In genomic region chr3:141933421-141934300, GRCh38 we compare ENCODE assay signal across 1 cellular context.
TF ChIP-seq lines count a peak whose summit lies in the region.

No MANE protein-coding gene starts in this region.

TF ChIP-seq in GM23338, 12 proteins besides CTCF, POLR2A, EP300 and RAD21 (continued from another document):
- TF ChIP-seq ZNF462 (CRISPR knock-in tag; IDR thresholded peaks at IDR 0.05): no peak
- no peak for TF ChIP-seq JUNB (IDR thresholded peaks at IDR 0.05; ENCODE audit: unreplicated experiment)
- TF ChIP-seq STAT1 (IDR thresholded peaks at IDR 0.05; ENCODE audit: unreplicated experiment): no peak
- no peak for TF ChIP-seq ZNF114 (CRISPR knock-in tag; IDR thresholded peaks at IDR 0.05)
- TF ChIP-seq, protein P1, sequence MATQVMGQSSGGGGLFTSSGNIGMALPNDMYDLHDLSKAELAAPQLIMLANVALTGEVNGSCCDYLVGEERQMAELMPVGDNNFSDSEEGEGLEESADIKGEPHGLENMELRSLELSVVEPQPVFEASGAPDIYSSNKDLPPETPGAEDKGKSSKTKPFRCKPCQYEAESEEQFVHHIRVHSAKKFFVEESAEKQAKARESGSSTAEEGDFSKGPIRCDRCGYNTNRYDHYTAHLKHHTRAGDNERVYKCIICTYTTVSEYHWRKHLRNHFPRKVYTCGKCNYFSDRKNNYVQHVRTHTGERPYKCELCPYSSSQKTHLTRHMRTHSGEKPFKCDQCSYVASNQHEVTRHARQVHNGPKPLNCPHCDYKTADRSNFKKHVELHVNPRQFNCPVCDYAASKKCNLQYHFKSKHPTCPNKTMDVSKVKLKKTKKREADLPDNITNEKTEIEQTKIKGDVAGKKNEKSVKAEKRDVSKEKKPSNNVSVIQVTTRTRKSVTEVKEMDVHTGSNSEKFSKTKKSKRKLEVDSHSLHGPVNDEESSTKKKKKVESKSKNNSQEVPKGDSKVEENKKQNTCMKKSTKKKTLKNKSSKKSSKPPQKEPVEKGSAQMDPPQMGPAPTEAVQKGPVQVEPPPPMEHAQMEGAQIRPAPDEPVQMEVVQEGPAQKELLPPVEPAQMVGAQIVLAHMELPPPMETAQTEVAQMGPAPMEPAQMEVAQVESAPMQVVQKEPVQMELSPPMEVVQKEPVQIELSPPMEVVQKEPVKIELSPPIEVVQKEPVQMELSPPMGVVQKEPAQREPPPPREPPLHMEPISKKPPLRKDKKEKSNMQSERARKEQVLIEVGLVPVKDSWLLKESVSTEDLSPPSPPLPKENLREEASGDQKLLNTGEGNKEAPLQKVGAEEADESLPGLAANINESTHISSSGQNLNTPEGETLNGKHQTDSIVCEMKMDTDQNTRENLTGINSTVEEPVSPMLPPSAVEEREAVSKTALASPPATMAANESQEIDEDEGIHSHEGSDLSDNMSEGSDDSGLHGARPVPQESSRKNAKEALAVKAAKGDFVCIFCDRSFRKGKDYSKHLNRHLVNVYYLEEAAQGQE (IDR thresholded peaks at IDR 0.05; ENCODE audit: unreplicated experiment): no peak
- no peak for TF ChIP-seq ZNF331 (CRISPR knock-in tag; IDR thresholded peaks at IDR 0.05; ENCODE audit: low read depth)
